In genomic region chr1:231973840-231974239, GRCh38 we compare ENCODE assay signal across 18 cellular contexts.
DNase-seq lines count a peak whose midpoint lies in the region; ATAC-seq and TF ChIP-seq lines count a peak whose summit lies in the region.
"Had no signal": no experiment of that assay in that cellular context is flagged by ENCODE, and none has a peak within 500 bp of the region (broad histone marks: within the 10 kb centered on the region; RNA-seq: fewer than 3 reads in every experiment).

No MANE protein-coding gene starts in this region.

- H3K27ac ChIP-seq in suprapubic skin (no peak overlapping the region), gastrocnemius medialis (no peak overlapping the region)
- H3K27ac ChIP-seq: brain microvascular endothelial cell, coronary artery had no signal

- H3K4me3 Mint-ChIP-seq in activated CD4-positive, alpha-beta memory T cell treated with anti-CD3 and anti-CD28 coated beads for 36 hours = no peak overlapping the region
- H3K4me3 Mint-ChIP-seq in stimulated activated naive CD8-positive, alpha-beta T cell treated with anti-CD3 and anti-CD28 coated beads, Interleukin-15, amount 100 ng/mL, for 72 hours = peak overlapping the region; percentile 46 to 64
- H3K4me3 Mint-ChIP-seq: naive B cell had no signal

- H3K4me3 ChIP-seq in choroid plexus epithelial cell (ENCODE audit: low read depth, low read length) = no peak overlapping the region
- no peak overlapping the region for H3K4me3 ChIP-seq in suprapubic skin
- no peak overlapping the region for H3K4me3 ChIP-seq in gastrocnemius medialis
- H3K4me3 ChIP-seq: coronary artery had no signal

- in situ Hi-C loops in gastrocnemius medialis (cut with MboI; ENCODE audit: low sequenced_read_pairs in 4 of 4) = no loop called here

- H3K27me3 ChIP-seq in suprapubic skin (no peaks in the 10 kb centered on the region), gastrocnemius medialis (no peaks in the 10 kb centered on the region)
- H3K27me3 ChIP-seq: brain microvascular endothelial cell had no signal

- WGBS in suprapubic skin = 75% methylated on average over 5 of the region's 5 CpGs

- no peak for TF ChIP-seq EP300 in suprapubic skin (IDR thresholded peaks at IDR 0.05)

- TF ChIP-seq CTCF in choroid plexus epithelial cell (conservative IDR thresholded peaks at IDR 0.05; ENCODE audit: low read depth, low read length) = no peak
- no peak for TF ChIP-seq CTCF in suprapubic skin (IDR thresholded peaks at IDR 0.05)
- TF ChIP-seq CTCF in gastrocnemius medialis (IDR thresholded peaks at IDR 0.05 in 4 of 5, conservative IDR thresholded peaks at IDR 0.05 in 1 of 5) = no peak

- peaks cover 19% of the 10 kb centered on the region for H3K36me3 Mint-ChIP-seq in activated CD4-positive, alpha-beta memory T cell treated with anti-CD3 and anti-CD28 coated beads for 36 hours

- peak; percentile 98 for ATAC-seq in stimulated activated naive CD8-positive, alpha-beta T cell treated with anti-CD3 and anti-CD28 coated beads, Interleukin-15, amount 100 ng/mL, for 72 hours
- ATAC-seq in gastrocnemius medialis = no peak
- ATAC-seq: sciatic nerve had no signal

- peaks cover 10% of the 10 kb centered on the region for H3K4me1 Mint-ChIP-seq in activated CD4-positive, alpha-beta memory T cell treated with anti-CD3 and anti-CD28 coated beads for 36 hours (ENCODE audit: low read depth)
- H3K4me1 Mint-ChIP-seq in stimulated activated naive CD8-positive, alpha-beta T cell treated with anti-CD3 and anti-CD28 coated beads, Interleukin-15, amount 100 ng/mL, for 72 hours = peaks cover 40% of the 10 kb centered on the region

- TF ChIP-seq POLR2A in suprapubic skin (IDR thresholded peaks at IDR 0.05) = no peak
- no peak for TF ChIP-seq POLR2A in gastrocnemius medialis (IDR thresholded peaks at IDR 0.05)

- H3K9me3 ChIP-seq in suprapubic skin (no peaks in the 10 kb centered on the region), gastrocnemius medialis (no peaks in the 10 kb centered on the region)
- H3K9me3 ChIP-seq: Caco-2 had no signal

- no peaks in the 10 kb centered on the region for H3K4me1 ChIP-seq in suprapubic skin
- no peaks in the 10 kb centered on the region for H3K4me1 ChIP-seq in gastrocnemius medialis
- H3K4me1 ChIP-seq: Caco-2 had no signal

- POLR2A ChIA-PET in activated CD4-positive, alpha-beta memory T cell treated with anti-CD3 and anti-CD28 coated beads for 36 hours (lab: Charles Lee) = interaction anchor here (1.1 kb wide), 1 partner anchor 9 kb away, joined by 4 read pairs; no protein-coding TSS in a partner anchor

- H3K27ac Mint-ChIP-seq in activated CD4-positive, alpha-beta memory T cell treated with anti-CD3 and anti-CD28 coated beads for 36 hours = no peak overlapping the region
- no peak overlapping the region for H3K27ac Mint-ChIP-seq in stimulated activated naive CD8-positive, alpha-beta T cell treated with anti-CD3 and anti-CD28 coated beads, Interleukin-15, amount 100 ng/mL, for 72 hours
- H3K27ac Mint-ChIP-seq: naive B cell had no signal

- CTCF ChIA-PET in activated CD4-positive, alpha-beta memory T cell treated with anti-CD3 and anti-CD28 coated beads for 36 hours (lab: Charles Lee) = no interaction called here

- peak; percentile 8 for DNase-seq in stimulated activated CD4-positive, alpha-beta T cell treated with anti-CD3 and anti-CD28 coated beads, Interleukin-1b, Interleukin-23, amount 100 ng/mL, for 48 hours
- DNase-seq in stimulated activated CD4-positive, alpha-beta T cell treated with anti-CD3 and anti-CD28 coated beads, Interleukin-2, amount 100 ng/mL, for 24 hours = no peak
- DNase-seq in activated CD4-positive, alpha-beta memory T cell treated with anti-CD3 and anti-CD28 coated beads for 36 hours = peak; percentile 33
- DNase-seq in choroid plexus epithelial cell (ENCODE audit: low read depth) = peak; percentile 31
- DNase-seq in stimulated activated naive CD8-positive, alpha-beta T cell treated with anti-CD3 and anti-CD28 coated beads, Interleukin-15, amount 100 ng/mL, for 72 hours = peak; percentile 22 to 23
- DNase-seq in islet precursor cell = no peak
- no peak for DNase-seq in suprapubic skin (ENCODE audit: low spot score in 2 of 2)
- no peak for DNase-seq in gastrocnemius medialis
- DNase-seq: activated gamma-delta T cell treated with Interleukin-2 at 50 U/mL for 16 hours, brain microvascular endothelial cell, Caco-2, KG1, naive B cell, NCI-H1048, NCI-H2081 treated with DMSO at 0.1 percent for 48 hours, NCI-H510A treated with DMSO at 0.1 percent for 48 hours had no signal

- H3K27me3 Mint-ChIP-seq in activated CD4-positive, alpha-beta memory T cell treated with anti-CD3 and anti-CD28 coated beads for 36 hours = no peaks in the 10 kb centered on the region
- no peaks in the 10 kb centered on the region for H3K27me3 Mint-ChIP-seq in stimulated activated naive CD8-positive, alpha-beta T cell treated with anti-CD3 and anti-CD28 coated beads, Interleukin-15, amount 100 ng/mL, for 72 hours
- H3K27me3 Mint-ChIP-seq: naive B cell had no signal

- H3K36me3 ChIP-seq in suprapubic skin (no peaks in the 10 kb centered on the region), gastrocnemius medialis (no peaks in the 10 kb centered on the region)
- H3K36me3 ChIP-seq: brain microvascular endothelial cell had no signal

- H3K9me3 Mint-ChIP-seq in activated CD4-positive, alpha-beta memory T cell treated with anti-CD3 and anti-CD28 coated beads for 36 hours = peaks cover 18% of the 10 kb centered on the region
- peaks cover 4 to 12% of the 10 kb centered on the region in 2 donors for H3K9me3 Mint-ChIP-seq in stimulated activated naive CD8-positive, alpha-beta T cell treated with anti-CD3 and anti-CD28 coated beads, Interleukin-15, amount 100 ng/mL, for 72 hours

- intact Hi-C loops in activated CD4-positive, alpha-beta memory T cell treated with anti-CD3 and anti-CD28 coated beads for 36 hours (cut with micrococcal nuclease) = loop anchor here (5.0 to 10.0 kb wide), 2 partner anchors 153 to 651 kb away; no protein-coding TSS in a partner anchor
- intact Hi-C loops in gastrocnemius medialis (cut with DNase I; ENCODE audit: low total_unique reads) = no loop called here

Comparison
In these comparisons a context has a peak if more than half of its experiments do, and no peak if none do; other contexts are left out.
1. DNase-seq: peak in stimulated activated CD4-positive, alpha-beta T cell treated with anti-CD3 and anti-CD28 coated beads, Interleukin-1b, Interleukin-23, amount 100 ng/mL, for 48 hours (single experiment), activated CD4-positive, alpha-beta memory T cell treated with anti-CD3 and anti-CD28 coated beads for 36 hours (single experiment), choroid plexus epithelial cell (single experiment) and stimulated activated naive CD8-positive, alpha-beta T cell treated with anti-CD3 and anti-CD28 coated beads, Interleukin-15, amount 100 ng/mL, for 72 hours (2 of 2); none in stimulated activated CD4-positive, alpha-beta T cell treated with anti-CD3 and anti-CD28 coated beads, Interleukin-2, amount 100 ng/mL, for 24 hours (0 of 2), islet precursor cell (single experiment), suprapubic skin (0 of 2) and gastrocnemius medialis (0 of 2).